8 cellular contexts compared by ENCODE assay signal in genomic region chr9:70510157-70510770, GRCh38.
DNase-seq lines count a peak whose midpoint lies in the region; ATAC-seq and TF ChIP-seq lines count a peak whose summit lies in the region.

No MANE protein-coding gene starts in this region.

- DNase-seq in CD1c-positive myeloid dendritic cell (ENCODE audit: extremely low spot score) (peak; percentile 21), HEK293T (ENCODE audit: extremely low spot score) (peak; percentile 51), astrocyte of the cerebellum (ENCODE audit: low read depth) (no peak), lower lobe of right lung (peak; percentile 59), AG08395 (ENCODE audit: low spot score) (no peak)
- no peak for DNase-seq in effector CD4-positive, alpha-beta T cell

- no peaks in the 10 kb centered on the region for H3K9me3 ChIP-seq in lower lobe of right lung

- H3K27me3 ChIP-seq in lower lobe of right lung (ENCODE audit: low read depth) = no peaks in the 10 kb centered on the region

- H3K27ac ChIP-seq in lower lobe of right lung = no peak overlapping the region

- CTCF ChIA-PET in HEK293T (lab: Yijun Ruan, JAX) = interaction anchor here (0.8 kb wide), 1 partner anchor 10 kb away, joined by 4 read pairs; no protein-coding TSS in a partner anchor

- no peaks in the 10 kb centered on the region for H3K4me1 ChIP-seq in lower lobe of right lung

- ATAC-seq in lower lobe of right lung = peak; percentile 60
- no peak for ATAC-seq in GM21576 (IDR thresholded peaks at IDR 0.05; ENCODE audit: unreplicated experiment)
- ATAC-seq in HG03571 (IDR thresholded peaks at IDR 0.05; ENCODE audit: unreplicated experiment) = no peak

- H3K4me3 ChIP-seq in astrocyte of the cerebellum (ENCODE audit: low read depth, low read length) (no peak overlapping the region), lower lobe of right lung (no peak overlapping the region)

- POLR2A ChIA-PET in HEK293T (lab: Yijun Ruan, JAX) = no interaction called here

- peak; percentile 51 for TF ChIP-seq CTCF in astrocyte of the cerebellum (IDR thresholded peaks at IDR 0.05; ENCODE audit: low read depth, low read length, missing control alignments)
- TF ChIP-seq CTCF in lower lobe of right lung (IDR thresholded peaks at IDR 0.05) = peak; percentile 54

- in situ Hi-C loops in astrocyte of the cerebellum (cut with HindIII; ENCODE audit: low sequenced_read_pairs) = no loop called here

- H3K36me3 ChIP-seq in lower lobe of right lung = no peaks in the 10 kb centered on the region

- intact Hi-C loops in lower lobe of right lung (cut with DNase I) = no loop called here

TF ChIP-seq in HEK293T, 16 proteins besides CTCF, POLR2A, EP300 and RAD21:
- no peak for TF ChIP-seq FOXA1 (IDR thresholded peaks at IDR 0.05)
- no peak for TF ChIP-seq FOXK2 (IDR thresholded peaks at IDR 0.05)
- TF ChIP-seq ARNT (IDR thresholded peaks at IDR 0.05) = no peak
- TF ChIP-seq CTBP1 (IDR thresholded peaks at IDR 0.05; ENCODE audit: borderline replicate concordance) = no peak
- no peak for TF ChIP-seq LEF1 (IDR thresholded peaks at IDR 0.05; ENCODE audit: borderline replicate concordance)
- TF ChIP-seq SUZ12 (IDR thresholded peaks at IDR 0.05) = no peak
- TF ChIP-seq PKNOX1 (IDR thresholded peaks at IDR 0.05) = no peak
- no peak for TF ChIP-seq NFRKB (IDR thresholded peaks at IDR 0.05)
- no peak for TF ChIP-seq TARDBP (IDR thresholded peaks at IDR 0.05)
- TF ChIP-seq ELF4 (IDR thresholded peaks at IDR 0.05) = no peak

Comparison
In these comparisons a context has a peak if more than half of its experiments do, and no peak if none do; other contexts are left out.
1. DNase-seq: peak in CD1c-positive myeloid dendritic cell (single experiment), HEK293T (single experiment) and lower lobe of right lung (single experiment); none in astrocyte of the cerebellum (single experiment), effector CD4-positive, alpha-beta T cell (single experiment) and AG08395 (single experiment).
2. ATAC-seq: peak in lower lobe of right lung (2 of 2); none in GM21576 (single experiment) and HG03571 (single experiment).